Comparison of ENCODE assay signal across 31 cellular contexts in the genomic region with DNA sequence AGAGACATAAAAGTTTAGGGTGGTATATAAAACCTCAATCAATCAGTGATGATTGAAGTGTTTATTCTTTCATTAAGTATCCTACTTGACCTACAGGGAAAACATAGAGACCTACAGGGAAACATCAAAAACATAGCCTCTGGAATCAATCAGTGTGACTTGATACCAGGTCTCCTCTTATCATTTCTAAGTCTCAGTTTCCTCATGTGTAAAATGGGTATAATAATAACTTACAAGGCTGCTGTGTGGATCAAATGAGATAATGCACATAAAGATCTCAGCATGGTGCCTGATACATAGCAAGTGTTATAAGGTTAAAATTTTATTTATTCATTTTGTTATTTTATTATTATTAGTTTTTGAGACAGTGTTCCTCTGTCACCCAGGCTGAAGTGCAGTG. TPM values are rescaled to one million over a fixed set of nuclear protein-coding genes. Genes with fewer than 3 reads are reported as not detected.
DNase-seq lines count a peak whose midpoint lies in the region; ATAC-seq, FAIRE-seq and TF ChIP-seq lines count a peak whose summit lies in the region.
"Had no signal": no experiment of that assay in that cellular context is flagged by ENCODE, and none has a peak within 500 bp of the region (broad histone marks: within the 10 kb centered on the region; RNA-seq: fewer than 3 reads in every experiment).

No MANE protein-coding gene starts in this region.

- TF ChIP-seq RAD21 in HepG2 (CRISPR knock-in tag; IDR thresholded peaks at IDR 0.05) (no peak), K562 (CRISPR knock-in tag; conservative IDR thresholded peaks at IDR 0.05 in 1 of 2, IDR thresholded peaks at IDR 0.05 in 1 of 2) (no peak)

- H4K20me1 ChIP-seq in HepG2 (ENCODE audit: insufficient read depth, low read length) (no peaks in the 10 kb centered on the region), K562 (replicated peaks; ENCODE audit: control insufficient read depth, insufficient read depth, low read length) (no peaks in the 10 kb centered on the region)
- H4K20me1 ChIP-seq: BLaER1; BLaER1 treated with 17β-estradiol and CSF1 and Interleukin-3, amounts not matched to agents 10 nM and 100 nM had no signal

- no peaks in the 10 kb centered on the region for H3K9me3 ChIP-seq in HepG2 (ENCODE audit: low read length)
- H3K9me3 ChIP-seq in right lobe of liver, result no peaks in the 10 kb centered on the region
- peaks cover 3% of the 10 kb centered on the region; the same call in 1 of the 2 replicates for H3K9me3 ChIP-seq in K562 (replicated peaks; ENCODE audit: control insufficient read depth, insufficient read depth, low read depth, low read length)
- H3K9me3 ChIP-seq: A549, BE2C, BLaER1, Caco-2 had no signal

- H3K36me3 ChIP-seq in HepG2 (replicated peaks in 1 of 2; ENCODE audit: control insufficient read depth in 1 of 2, insufficient read depth in 2 of 2, low read length in 2 of 2) (no peaks in the 10 kb centered on the region), right lobe of liver (no peaks in the 10 kb centered on the region), K562 (ENCODE audit: control insufficient read depth, insufficient read depth, low read length) (no peaks in the 10 kb centered on the region)
- H3K36me3 ChIP-seq: BE2C; BLaER1; BLaER1 treated with 17β-estradiol and CSF1 and Interleukin-3, amounts not matched to agents 10 nM and 100 nM had no signal

- no peak for TF ChIP-seq CTCF in HepG2 (CRISPR knock-in tag; IDR thresholded peaks at IDR 0.05)
- TF ChIP-seq CTCF in right lobe of liver (IDR thresholded peaks at IDR 0.05), result no peak
- TF ChIP-seq CTCF in K562 (IDR thresholded peaks at IDR 0.05 in 2 of 3, conservative IDR thresholded peaks at IDR 0.05 in 1 of 3; ENCODE audit: insufficient read depth in 2 of 3, low read depth in 1 of 3, low read length in 3 of 3), result no peak
- no peak for TF ChIP-seq CTCF in dorsolateral prefrontal cortex (IDR thresholded peaks at IDR 0.05 in 54 of 56, conservative IDR thresholded peaks at IDR 0.05 in 2 of 56; ENCODE audit: low read depth in 1 of 56, partially characterized antibody in 56 of 56)

- CTCF ChIA-PET in HepG2 (lab: Yijun Ruan, JAX; ENCODE audit: low intra/inter-chr PET ratio, low total read pairs) (no interaction called here), K562 (lab: Yijun Ruan, JAX; ENCODE audit: low intra/inter-chr PET ratio) (no interaction called here)

- no TSS peak for BruUV-seq in HepG2 (replicated peaks; lab: Mats Ljungman, UMichigan)
- BruUV-seq in K562 (replicated peaks; lab: Mats Ljungman, UMichigan), result no TSS peak

- ATAC-seq in HepG2 (no peak), right lobe of liver (no peak), K562 (no peak)
- ATAC-seq: A549; CD8-positive, alpha-beta T cell had no signal

- H3K4me1 ChIP-seq in HepG2 (ENCODE audit: insufficient read depth, low read length) (peaks cover 17% of the 10 kb centered on the region), right lobe of liver (no peaks in the 10 kb centered on the region), K562 (replicated peaks in 1 of 2; ENCODE audit: control insufficient read depth in 2 of 2, insufficient read depth in 2 of 2, low read length in 2 of 2) (peaks cover 19 to 37% of the 10 kb centered on the region in 2 experiments)
- H3K4me1 ChIP-seq: BE2C had no signal

- POLR2A ChIA-PET in HepG2 (lab: Yijun Ruan, JAX) (no interaction called here), K562 (lab: Yijun Ruan, JAX) (no interaction called here)

- H3K27ac ChIP-seq in HepG2 (ENCODE audit: extremely low read length, insufficient read depth, low read length) (no peak overlapping the region), right lobe of liver (no peak overlapping the region), K562 (ENCODE audit: extremely low read depth, low read depth, low read length) (no peak overlapping the region), dorsolateral prefrontal cortex (no peak overlapping the region)
- H3K27ac ChIP-seq: 22Rv1, A549, BLaER1, C4-2B had no signal

- H3K79me2 ChIP-seq in HepG2 (ENCODE audit: insufficient read depth, low read length), result no peaks in the 10 kb centered on the region
- no peaks in the 10 kb centered on the region for H3K79me2 ChIP-seq in K562 (ENCODE audit: control insufficient read depth, insufficient read depth, low read length)

- no peak for FAIRE-seq in HepG2 (lab: Jason Lieb, UNC)
- no peak for FAIRE-seq in K562 (lab: Jason Lieb, UNC)
- FAIRE-seq: A204.1, A549, D721Med had no signal

- in situ Hi-C loops in HepG2 (cut with HindIII; ENCODE audit: extremely low pct_ligation_motif_present, low pct_unique_long_range_greater_than_20kb) (no loop called here), K562 (cut with MboI) (no loop called here)

- no peaks in the 10 kb centered on the region for H3K9me1 ChIP-seq in K562 (ENCODE audit: control insufficient read depth, insufficient read depth, low read length)

- no peak overlapping the region for H3K9ac ChIP-seq in HepG2 (ENCODE audit: insufficient read depth, low read depth, low read length)
- H3K9ac ChIP-seq in K562 (ENCODE audit: insufficient read depth in 1 of 2, low read depth in 2 of 2, low read length in 2 of 2), result no peak overlapping the region
- H3K9ac ChIP-seq: BLaER1; BLaER1 treated with 17β-estradiol and CSF1 and Interleukin-3, amounts not matched to agents 10 nM and 100 nM had no signal

- DNase-seq in HepG2 (ENCODE audit: low spot score) (no peak), right lobe of liver (no peak), K562 (ENCODE audit: extremely low read depth in 1 of 4, low spot score in 3 of 4) (no peak), dorsolateral prefrontal cortex (no peak)
- DNase-seq: 8988T; ACHN; AML-193; BE2C; C1 segment of cervical spinal cord; Caco-2; Calu3; CD4-positive, alpha-beta memory T cell; CD4-positive, alpha-beta T cell; CD4-positive, CD25-positive, alpha-beta regulatory T cell; CD8-positive, alpha-beta memory T cell; CD8-positive, alpha-beta T cell; COR-L47; DMS 273 treated with DMSO at 0.1 percent for 48 hours; DMS153; DMS53; DMS79; DMS79 treated with DMSO at 0.1 percent for 48 hours; DND-41; EL had no signal

- TF ChIP-seq POLR2A in HepG2 (IDR thresholded peaks at IDR 0.05; ENCODE audit: insufficient read depth in 1 of 2, low read depth in 2 of 2, low read length in 2 of 2) (no peak), right lobe of liver (IDR thresholded peaks at IDR 0.05) (no peak), K562 (conservative IDR thresholded peaks at IDR 0.05) (no peak)

- TF ChIP-seq EP300 in HepG2 (IDR thresholded peaks at IDR 0.05; ENCODE audit: low read depth in 2 of 2, low read length in 2 of 2) (no peak), HepG2 (CRISPR knock-in tag; IDR thresholded peaks at IDR 0.05; ENCODE audit: borderline replicate concordance) (no peak), K562 (IDR thresholded peaks at IDR 0.05; ENCODE audit: low read length) (no peak)

- H3K4me2 ChIP-seq in HepG2 (ENCODE audit: low read depth, low read length) (no peak overlapping the region), K562 (ENCODE audit: insufficient read depth, low read length) (no peak overlapping the region)
- H3K4me2 ChIP-seq: A549, BLaER1 had no signal

- H3K4me3 ChIP-seq in HepG2 (replicated peaks in 1 of 3; ENCODE audit: insufficient read depth in 1 of 3, low read depth in 2 of 3, low read length in 3 of 3) (no peak overlapping the region), right lobe of liver (no peak overlapping the region), K562 (no peak overlapping the region), dorsolateral prefrontal cortex (no peak overlapping the region)
- H3K4me3 ChIP-seq: A549; BLaER1; BLaER1 treated with 17β-estradiol and CSF1 and Interleukin-3, amounts not matched to agents 10 nM and 100 nM had no signal

- H2AFZ ChIP-seq in HepG2 (ENCODE audit: low read length) (no peak overlapping the region), K562 (ENCODE audit: low read depth, low read length) (no peak overlapping the region)

- H3K27me3 ChIP-seq in HepG2 (ENCODE audit: control insufficient read depth in 1 of 2, insufficient read depth in 2 of 2, low read length in 2 of 2) (no peaks in the 10 kb centered on the region), right lobe of liver (no peaks in the 10 kb centered on the region), K562 (ENCODE audit: control insufficient read depth in 2 of 2, insufficient read depth in 2 of 2, low read length in 2 of 2) (no peaks in the 10 kb centered on the region; a peak in 1 of 5 replicates), dorsolateral prefrontal cortex (no peaks in the 10 kb centered on the region)
- H3K27me3 ChIP-seq: BE2C; BLaER1; BLaER1 treated with 17β-estradiol and CSF1 and Interleukin-3, amounts not matched to agents 10 nM and 100 nM had no signal

- intact Hi-C loops in HepG2 (cut with micrococcal nuclease; ENCODE audit: unreplicated experiment) (no loop called here), right lobe of liver (cut with DNase I) (no loop called here), K562 (cut with micrococcal nuclease) (no loop called here), dorsolateral prefrontal cortex (cut with DNase I) (no loop called here)

RNA-seq across cellular contexts. Expression of a gene that starts 22.2 kb away (rescaled TPM):
- total RNA-seq in HepG2 (2016; rRNA removed; fragmentation: Illumina TruSeq; extraction: Trizol) (19.4 and 23.0 TPM in 2 replicates), right lobe of liver (10 to 100 TPM in 5 of 6 experiments, 1 to 10 TPM in 1; 8.8 to 17.4 (median 14.1) TPM), K562 (2014; rRNA removed) (11.6 and 13.0 TPM in 2 replicates), K562 (2014; rRNA removed; fragmentation: Illumina TruSeq; extraction: Trizol) (19.8 and 21.7 TPM in 2 replicates), K562 (2015; rRNA removed; fragmentation: Illumina TruSeq; extraction: Trizol) (23.2 and 23.3 TPM in 2 replicates), K562 (2021) (19.3 and 20.4 TPM in 2 replicates), dorsolateral prefrontal cortex (100 to 1,000 TPM in 5 of 120 experiments, 10 to 100 TPM in 115; 43.8 to 111 (median 81.7) TPM)
- 12.6 and 12.8 TPM in 2 replicates for total RNA-seq in HepG2 (2016; cell fraction: cytosol; rRNA removed; fragmentation: Illumina TruSeq; extraction: Trizol; ENCODE audit: low read depth)
- total RNA-seq in HepG2 (2016; cell fraction: insoluble cytoplasmic fraction; rRNA removed; fragmentation: Illumina TruSeq; extraction: Trizol), result 20.1 and 20.3 TPM in 2 replicates
- 21.4 and 29.8 TPM in 2 replicates for total RNA-seq in HepG2 (2016; cell fraction: membrane; rRNA removed; fragmentation: Illumina TruSeq; extraction: Trizol)
- total RNA-seq in HepG2 (2016; cell fraction: nucleus; rRNA removed; fragmentation: Illumina TruSeq; extraction: Trizol), result 19.1 and 24.0 TPM in 2 replicates
- polyA plus RNA-seq in HepG2 (2011; rRNA removed) (10.4 and 13.6 TPM in 2 replicates), K562 (2011; rRNA removed) (16.3 and 23.2 TPM in 2 replicates), K562 (2014; fragmentation: Illumina TruSeq; extraction: Trizol) (15.3 and 19.3 TPM in 2 replicates), K562 (2014; fragmentation: Nextera tagmentation; extraction: Ambion mirVana) (1 to 10 TPM; 5.9 to 6.5 TPM), K562 (2014; rRNA removed) (11.6 and 12.8 TPM in 2 replicates)
- polyA plus RNA-seq in HepG2 (2011; cell fraction: cytosol; rRNA removed), result 7.1 and 11.0 TPM in 2 replicates
- polyA plus RNA-seq in HepG2 (2011; cell fraction: nucleus; rRNA removed), result 6.4 and 7.0 TPM in 2 replicates
- polyA plus RNA-seq in HepG2 (2012), result 12.2 and 13.2 TPM in 2 replicates
- polyA plus RNA-seq in HepG2 (2016; cell fraction: cytosol; fragmentation: Illumina TruSeq; extraction: Trizol; ENCODE audit: low read depth), result 15.5 and 16.7 TPM in 2 replicates
- 15.6 and 15.9 TPM in 2 replicates for polyA plus RNA-seq in HepG2 (2016; cell fraction: insoluble cytoplasmic fraction; fragmentation: Illumina TruSeq; extraction: Trizol; ENCODE audit: low read depth)
- 18.2 and 19.1 TPM in 2 replicates for polyA plus RNA-seq in HepG2 (2016; cell fraction: membrane; fragmentation: Illumina TruSeq; extraction: Trizol; ENCODE audit: low read depth)
- polyA plus RNA-seq in HepG2 (2016; cell fraction: nucleus; fragmentation: Illumina TruSeq; extraction: Trizol; ENCODE audit: insufficient read depth, low read depth), result 19.0 and 19.8 TPM in 2 replicates
- polyA minus RNA-seq in HepG2 (2011; rRNA and poly(A)+ RNA removed; ENCODE audit: low replicate concordance), result 16.1 and 37.9 TPM in 2 replicates
- polyA minus RNA-seq in HepG2 (2011; cell fraction: cytosol; rRNA and poly(A)+ RNA removed), result 9.1 and 14.1 TPM in 2 replicates
- polyA minus RNA-seq in HepG2 (2011; cell fraction: nucleus; rRNA and poly(A)+ RNA removed), result 20.2 and 20.3 TPM in 2 replicates
- total RNA-seq in K562 (2011; cell fraction: chromatin; rRNA removed; ENCODE audit: low replicate concordance), result 40.1 and 95.2 TPM in 2 replicates
- total RNA-seq in K562 (2011; cell fraction: nucleolus; rRNA removed), result 19.5 and 22.0 TPM in 2 replicates
- total RNA-seq in K562 (2011; cell fraction: nucleoplasm; rRNA removed), result 60.6 and 98.6 TPM in 2 replicates
- 5.1 and 11.1 TPM in 2 replicates for polyA plus RNA-seq in K562 (2011; cell fraction: cytosol; rRNA removed)
- polyA plus RNA-seq in K562 (2011; cell fraction: nucleus; rRNA removed), result 12.5 and 13.7 TPM in 2 replicates
- polyA plus RNA-seq in K562 (2012), result 15.6 and 18.6 TPM in 2 replicates
- 44.5 and 49.5 TPM in 2 replicates for polyA minus RNA-seq in K562 (2011; rRNA and poly(A)+ RNA removed)
- 12.1 and 14.2 TPM in 2 replicates for polyA minus RNA-seq in K562 (2011; cell fraction: cytosol; rRNA and poly(A)+ RNA removed)
- polyA minus RNA-seq in K562 (2011; cell fraction: nucleus; rRNA and poly(A)+ RNA removed), result 18.2 and 24.9 TPM in 2 replicates

RNA-seq across cellular contexts. Expression of a gene that starts 24.4 kb away (rescaled TPM):
- total RNA-seq in HepG2 (2016; rRNA removed; fragmentation: Illumina TruSeq; extraction: Trizol) (18.1 and 20.9 TPM in 2 replicates), right lobe of liver (10 to 100 TPM in 1 of 6 experiments, 1 to 10 TPM in 5; 2.2 to 11.3 (median 4.3) TPM), K562 (2014; rRNA removed) (1.4 and 2.1 TPM in 2 replicates), K562 (2014; rRNA removed; fragmentation: Illumina TruSeq; extraction: Trizol) (4.2 and 4.3 TPM in 2 replicates), K562 (2015; rRNA removed; fragmentation: Illumina TruSeq; extraction: Trizol) (2.7 TPM in 2 replicates), K562 (2021) (2.9 and 4.2 TPM in 2 replicates), dorsolateral prefrontal cortex (1 to 10 TPM; 1.5 to 7.6 (median 3.3) TPM)
- 11.5 and 14.6 TPM in 2 replicates for total RNA-seq in HepG2 (2016; cell fraction: cytosol; rRNA removed; fragmentation: Illumina TruSeq; extraction: Trizol; ENCODE audit: low read depth)
- 15.8 and 19.6 TPM in 2 replicates for total RNA-seq in HepG2 (2016; cell fraction: insoluble cytoplasmic fraction; rRNA removed; fragmentation: Illumina TruSeq; extraction: Trizol)
- total RNA-seq in HepG2 (2016; cell fraction: membrane; rRNA removed; fragmentation: Illumina TruSeq; extraction: Trizol), result 26.0 and 26.2 TPM in 2 replicates
- total RNA-seq in HepG2 (2016; cell fraction: nucleus; rRNA removed; fragmentation: Illumina TruSeq; extraction: Trizol), result 20.6 and 21.4 TPM in 2 replicates
- polyA plus RNA-seq in HepG2 (2011; rRNA removed) (31.2 and 32.6 TPM in 2 replicates), K562 (2011; rRNA removed) (1.3 and 2.7 TPM in 2 replicates), K562 (2014; fragmentation: Illumina TruSeq; extraction: Trizol) (2.9 and 3.3 TPM in 2 replicates), K562 (2014; fragmentation: Nextera tagmentation; extraction: Ambion mirVana) (1 to 10 TPM; 1.5 to 2.0 TPM), K562 (2014; rRNA removed) (2.2 and 2.7 TPM in 2 replicates)
- 23.6 and 32.3 TPM in 2 replicates for polyA plus RNA-seq in HepG2 (2011; cell fraction: cytosol; rRNA removed)
- polyA plus RNA-seq in HepG2 (2011; cell fraction: nucleus; rRNA removed), result 11.3 and 11.9 TPM in 2 replicates
- 20.1 and 41.9 TPM in 2 replicates for polyA plus RNA-seq in HepG2 (2012)
- 18.7 and 22.4 TPM in 2 replicates for polyA plus RNA-seq in HepG2 (2016; cell fraction: cytosol; fragmentation: Illumina TruSeq; extraction: Trizol; ENCODE audit: low read depth)
- 19.3 and 21.9 TPM in 2 replicates for polyA plus RNA-seq in HepG2 (2016; cell fraction: insoluble cytoplasmic fraction; fragmentation: Illumina TruSeq; extraction: Trizol; ENCODE audit: low read depth)
- 22.0 and 22.8 TPM in 2 replicates for polyA plus RNA-seq in HepG2 (2016; cell fraction: membrane; fragmentation: Illumina TruSeq; extraction: Trizol; ENCODE audit: low read depth)
- polyA plus RNA-seq in HepG2 (2016; cell fraction: nucleus; fragmentation: Illumina TruSeq; extraction: Trizol; ENCODE audit: insufficient read depth, low read depth), result 32.2 and 34.3 TPM in 2 replicates
- polyA minus RNA-seq in HepG2 (2011; rRNA and poly(A)+ RNA removed; ENCODE audit: low replicate concordance), result 30.9 and 36.6 TPM in 2 replicates
- 22.9 and 27.9 TPM in 2 replicates for polyA minus RNA-seq in HepG2 (2011; cell fraction: cytosol; rRNA and poly(A)+ RNA removed)
- polyA minus RNA-seq in HepG2 (2011; cell fraction: nucleus; rRNA and poly(A)+ RNA removed), result 34.3 and 35.8 TPM in 2 replicates
- 4.1 and 12.3 TPM in 2 replicates for total RNA-seq in K562 (2011; cell fraction: chromatin; rRNA removed; ENCODE audit: low replicate concordance)
- 1.8 and 4.9 TPM in 2 replicates for total RNA-seq in K562 (2011; cell fraction: nucleolus; rRNA removed)
- 3.2 and 8.5 TPM in 2 replicates for total RNA-seq in K562 (2011; cell fraction: nucleoplasm; rRNA removed)
- 1.2 and 2.0 TPM in 2 replicates for polyA plus RNA-seq in K562 (2011; cell fraction: cytosol; rRNA removed)
- 0.27 and 0.58 TPM in 2 replicates for polyA plus RNA-seq in K562 (2011; cell fraction: nucleus; rRNA removed)
- polyA plus RNA-seq in K562 (2012), result 3.1 and 5.9 TPM in 2 replicates
- 1.7 and 4.0 TPM in 2 replicates for polyA minus RNA-seq in K562 (2011; rRNA and poly(A)+ RNA removed)
- 0.64 and 3.0 TPM in 2 replicates for polyA minus RNA-seq in K562 (2011; cell fraction: cytosol; rRNA and poly(A)+ RNA removed)
- polyA minus RNA-seq in K562 (2011; cell fraction: nucleus; rRNA and poly(A)+ RNA removed), result 0.22 and 2.4 TPM in 2 replicates
